ENCODE assay signal across 18 cellular contexts in the genomic region with DNA sequence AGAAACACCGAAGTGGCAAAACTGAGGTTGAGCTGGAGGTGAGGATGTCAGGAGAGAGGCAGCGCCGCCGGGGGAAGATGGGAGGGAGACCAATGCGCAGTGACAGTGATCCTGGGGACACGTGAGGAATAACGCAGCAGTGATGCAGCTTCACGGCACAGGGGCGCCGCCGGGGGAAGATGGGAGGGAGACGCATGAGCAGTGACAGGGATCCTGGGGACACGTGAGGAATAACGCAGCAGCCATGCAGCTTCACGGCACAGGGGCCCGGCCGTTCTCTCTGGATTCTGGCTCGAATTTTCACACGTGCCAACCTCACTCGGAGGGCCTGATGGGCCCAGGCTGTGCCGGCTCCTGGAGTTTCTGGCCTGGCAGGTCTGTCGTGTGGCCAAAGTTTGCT.
"Had no signal": no experiment of that assay in that cellular context is flagged by ENCODE, and none has a peak within 500 bp of the region (broad histone marks: within the 10 kb centered on the region; RNA-seq: fewer than 3 reads in every experiment).

No MANE protein-coding gene starts in this region.

- H3K27ac ChIP-seq: parathyroid adenoma had no signal

- H3K4me3 ChIP-seq: skin epidermis, upper lobe of left lung had no signal

- H3K4me1 Mint-ChIP-seq: activated naive CD8-positive, alpha-beta T cell treated with anti-CD3 and anti-CD28 coated beads, Interleukin-2, amount 50 U/mL, for 24 hours had no signal

- H3K36me3 Mint-ChIP-seq: immature natural killer cell had no signal

- H3K27me3 ChIP-seq: upper lobe of left lung had no signal

- H3K36me3 ChIP-seq: upper lobe of left lung had no signal

- H3K79me2 ChIP-seq: parathyroid adenoma had no signal

- H3K9me3 ChIP-seq: upper lobe of left lung had no signal

- H3K9ac ChIP-seq: parathyroid adenoma had no signal

- H3K27ac Mint-ChIP-seq: activated naive CD4-positive, alpha-beta T cell treated with anti-CD3 and anti-CD28 coated beads for 36 hours; activated naive CD8-positive, alpha-beta T cell treated with anti-CD3 and anti-CD28 coated beads, Interleukin-2, amount 50 U/mL, for 24 hours; immature natural killer cell had no signal

- ATAC-seq: activated CD4-positive, CD25-positive, alpha-beta regulatory T cell treated with anti-CD3 and anti-CD28 coated beads, Interleukin-2, amount 50 U/mL, for 24 hours; activated naive CD8-positive, alpha-beta T cell treated with anti-CD3 and anti-CD28 coated beads, Interleukin-2, amount 50 U/mL, for 24 hours; SK-N-SH treated with all-trans-retinoic acid at 6 μM for 48 hours had no signal

- H3K4me1 ChIP-seq: parathyroid adenoma had no signal

- H3K4me3 Mint-ChIP-seq: activated naive CD4-positive, alpha-beta T cell treated with anti-CD3 and anti-CD28 coated beads for 36 hours; activated naive CD8-positive, alpha-beta T cell treated with anti-CD3 and anti-CD28 coated beads, Interleukin-2, amount 50 U/mL, for 24 hours; immature natural killer cell had no signal

- H3K27me3 Mint-ChIP-seq: activated naive CD8-positive, alpha-beta T cell treated with anti-CD3 and anti-CD28 coated beads, Interleukin-2, amount 50 U/mL, for 24 hours had no signal

- DNase-seq: activated CD4-positive, alpha-beta T cell treated with anti-CD3 and anti-CD28 coated beads, Interleukin-2, amount 50 U/mL, for 1 hour; activated naive CD4-positive, alpha-beta T cell treated with anti-CD3 and anti-CD28 coated beads for 36 hours; activated naive CD8-positive, alpha-beta T cell treated with anti-CD3 and anti-CD28 coated beads, Interleukin-2, amount 50 U/mL, for 24 hours; erythroblast; immature natural killer cell; retina; stimulated activated CD4-positive, alpha-beta T cell treated with anti-CD3 and anti-CD28 coated beads, Interleukin-15, amount 100 ng/mL, for 24 hours; stimulated activated CD4-positive, alpha-beta T cell treated with anti-CD3 and anti-CD28 coated beads, Interleukin-4, amount 100 ng/mL, for 1 hour; stimulated activated naive CD4-positive, alpha-beta T cell; T-helper 1 cell; T1000; upper lobe of left lung had no signal

- FAIRE-seq: astrocyte, bronchial epithelial cell had no signal

- H2AFZ ChIP-seq: parathyroid adenoma had no signal

- H3K9me3 Mint-ChIP-seq: activated naive CD4-positive, alpha-beta T cell treated with anti-CD3 and anti-CD28 coated beads for 36 hours; activated naive CD8-positive, alpha-beta T cell treated with anti-CD3 and anti-CD28 coated beads, Interleukin-2, amount 50 U/mL, for 24 hours; immature natural killer cell had no signal
